13 cellular contexts compared by ENCODE assay signal in the genomic region with DNA sequence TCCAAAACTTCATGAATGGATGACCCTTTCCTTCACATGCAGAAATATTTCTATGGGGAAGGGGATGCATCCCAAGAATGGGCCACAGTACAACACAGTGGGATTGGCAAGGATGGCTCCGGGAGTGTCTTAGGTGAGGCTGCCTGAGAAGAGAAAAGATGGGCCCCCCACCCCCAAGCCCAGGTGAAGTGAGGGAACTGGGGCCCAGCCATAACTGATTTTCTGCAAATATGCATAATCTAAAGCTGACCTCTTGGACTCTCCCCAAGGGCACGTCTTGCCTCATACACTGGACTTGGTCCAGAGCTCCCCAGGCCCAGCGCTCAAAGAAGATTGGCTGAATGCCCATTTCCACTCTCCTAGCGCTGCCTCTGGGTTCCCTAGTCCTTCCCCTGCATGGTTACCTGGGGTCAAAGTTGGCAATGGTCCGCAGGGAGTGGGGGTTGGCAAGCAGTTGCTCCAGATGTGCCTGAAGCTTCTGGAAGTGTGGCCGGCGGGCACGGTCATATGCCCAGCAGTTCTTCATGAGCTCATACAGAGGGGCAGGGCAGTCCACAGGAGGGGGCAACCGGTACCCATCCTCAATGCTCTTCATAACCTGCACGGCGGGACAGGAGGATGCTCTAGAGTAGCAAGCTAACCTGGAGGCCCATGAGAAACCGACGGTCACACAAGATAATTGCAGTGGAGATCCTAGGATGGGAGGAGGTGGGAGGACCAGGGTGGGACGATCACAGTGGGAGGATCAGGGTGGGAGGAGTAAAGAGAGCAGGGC. TPM values are rescaled to one million over a fixed set of nuclear protein-coding genes. Genes with fewer than 3 reads are reported as not detected.
DNase-seq lines count a peak whose midpoint lies in the region; ATAC-seq, FAIRE-seq and TF ChIP-seq lines count a peak whose summit lies in the region.
"Had no signal": no experiment of that assay in that cellular context is flagged by ENCODE, and none has a peak within 500 bp of the region (broad histone marks: within the 10 kb centered on the region; RNA-seq: fewer than 3 reads in every experiment).

No MANE protein-coding gene starts in this region.

- no TSS peak for BruUV-seq in PC-3 (replicated peaks; lab: Mats Ljungman, UMichigan)

- 73% methylated on average over 10 of the region's 14 CpGs for WGBS in esophagus muscularis mucosa

- TF ChIP-seq POLR2A in esophagus muscularis mucosa (IDR thresholded peaks at IDR 0.05; ENCODE audit: low read depth) = no peak

- peaks cover 5% of the 10 kb centered on the region for H3K4me1 Mint-ChIP-seq in neural progenitor cell

- no peak overlapping the region for H2AFZ ChIP-seq in PC-3 (ENCODE audit: low read length)
- H2AFZ ChIP-seq in neural progenitor cell (replicated peaks) = no peak overlapping the region

- H3K27me3 ChIP-seq in PC-3 (ENCODE audit: low read length) = no peaks in the 10 kb centered on the region
- no peaks in the 10 kb centered on the region for H3K27me3 ChIP-seq in esophagus muscularis mucosa
- no peaks in the 10 kb centered on the region for H3K27me3 ChIP-seq in neural progenitor cell
- H3K27me3 ChIP-seq: MG63 had no signal

- ATAC-seq in PC-3 = peak; percentile 0
- no peak for ATAC-seq in GM18868 (IDR thresholded peaks at IDR 0.05; ENCODE audit: unreplicated experiment)
- ATAC-seq: natural killer cell had no signal

- H3K36me3 ChIP-seq in PC-3 (ENCODE audit: low read depth, low read length) (peaks cover 13% of the 10 kb centered on the region), esophagus muscularis mucosa (peaks cover 20 to 45% (median 36%) of the 10 kb centered on the region in 4 donors), neural progenitor cell (no peaks in the 10 kb centered on the region)

- H4K20me1 ChIP-seq in PC-3 (ENCODE audit: low read length) (no peaks in the 10 kb centered on the region), neural progenitor cell (ENCODE audit: low read depth) (peaks cover 9% of the 10 kb centered on the region)

- TF ChIP-seq CTCF in PC-3 (conservative IDR thresholded peaks at IDR 0.05; ENCODE audit: low read depth, low read length) (no peak), esophagus muscularis mucosa (IDR thresholded peaks at IDR 0.05) (no peak), neural progenitor cell (IDR thresholded peaks at IDR 0.05) (no peak)

- no peak overlapping the region for H3K4me3 Mint-ChIP-seq in neural progenitor cell
- H3K4me3 Mint-ChIP-seq: natural killer cell had no signal

- TF ChIP-seq EP300 in esophagus muscularis mucosa (IDR thresholded peaks at IDR 0.05) = no peak

- H3K4me2 ChIP-seq in PC-3 (ENCODE audit: low read length) (no peak overlapping the region), neural progenitor cell (no peak overlapping the region)

- H3K79me2 ChIP-seq in PC-3 (ENCODE audit: low read length) (no peaks in the 10 kb centered on the region), neural progenitor cell (ENCODE audit: low read depth) (no peaks in the 10 kb centered on the region)

- intact Hi-C loops in PC-3 (cut with micrococcal nuclease) = no loop called here
- intact Hi-C loops in esophagus muscularis mucosa (cut with DNase I) = no loop called here

- no peak for FAIRE-seq in RCC 7860 (lab: Jason Lieb, UNC)
- FAIRE-seq: TTC549 had no signal

- H3K27ac ChIP-seq in PC-3 (ENCODE audit: low read length) (no peak overlapping the region), esophagus muscularis mucosa (replicated peaks in 1 of 4) (peak overlapping the region; percentile 100), neural progenitor cell (no peak overlapping the region)
- H3K27ac ChIP-seq: C4-2B had no signal

- H3K4me1 ChIP-seq in PC-3 (ENCODE audit: insufficient read depth, low read length) = no peaks in the 10 kb centered on the region
- peaks cover 46 to 76% (median 71%) of the 10 kb centered on the region in 4 donors for H3K4me1 ChIP-seq in esophagus muscularis mucosa
- no peaks in the 10 kb centered on the region for H3K4me1 ChIP-seq in neural progenitor cell

- H3F3A ChIP-seq in PC-3 (ENCODE audit: low read length, unreplicated experiment) (no peaks in the 10 kb centered on the region), neural progenitor cell (ENCODE audit: low read depth) (no peaks in the 10 kb centered on the region)

- no peaks in the 10 kb centered on the region for H3K9me2 ChIP-seq in PC-3 (replicated peaks; ENCODE audit: low read length)

- peaks cover 7% of the 10 kb centered on the region for H3K27me3 Mint-ChIP-seq in neural progenitor cell (ENCODE audit: insufficient read depth, low read depth)

- peaks cover 4% of the 10 kb centered on the region for H3K9me3 Mint-ChIP-seq in neural progenitor cell
- H3K9me3 Mint-ChIP-seq: natural killer cell had no signal

- H3K4me3 ChIP-seq in PC-3 (ENCODE audit: low read length) (no peak overlapping the region), esophagus muscularis mucosa (no peak overlapping the region), neural progenitor cell (no peak overlapping the region)
- H3K4me3 ChIP-seq: MG63 had no signal

- H3K9ac ChIP-seq in PC-3 (ENCODE audit: low read length) = no peak overlapping the region
- no peak overlapping the region for H3K9ac ChIP-seq in neural progenitor cell

- DNase-seq in EH (ENCODE audit: low read depth) (peak; percentile 48), PC-3 (no peak), esophagus muscularis mucosa (ENCODE audit: extremely low spot score) (no peak), neural progenitor cell (ENCODE audit: low spot score) (no peak), cerebellar cortex (ENCODE audit: low spot score) (no peak), NCI-H1436 treated with DMSO at 0.1 percent for 48 hours (lab: John Stamatoyannopoulos, UW) (no peak), RCC 7860 (ENCODE audit: low spot score) (no peak)
- DNase-seq: MG63, natural killer cell had no signal

- no peaks in the 10 kb centered on the region for H3K9me3 ChIP-seq in PC-3 (ENCODE audit: low read length)
- no peaks in the 10 kb centered on the region for H3K9me3 ChIP-seq in esophagus muscularis mucosa
- no peaks in the 10 kb centered on the region for H3K9me3 ChIP-seq in neural progenitor cell (ENCODE audit: low read depth)
- H3K9me3 ChIP-seq: MG63 had no signal

- H3K27ac Mint-ChIP-seq in neural progenitor cell = peak overlapping the region; percentile 66
- H3K27ac Mint-ChIP-seq: natural killer cell had no signal

- H3K36me3 Mint-ChIP-seq in neural progenitor cell = peaks cover 26% of the 10 kb centered on the region
- H3K36me3 Mint-ChIP-seq: natural killer cell had no signal

- POLR2A ChIA-PET in PC-3 (lab: Charles Lee; ENCODE audit: unreplicated experiment) = interaction anchor here (0.6 kb wide), 1 partner anchor 62 kb away, joined by 3 read pairs; no protein-coding TSS in a partner anchor

- CTCF ChIA-PET in PC-3 (lab: Charles Lee) = no interaction called here

RNA-seq across cellular contexts. Expression of a gene that starts 12.3 kb away (rescaled TPM):
- total RNA-seq in PC-3 (2014; rRNA removed) (103 and 108 TPM in 2 replicates), esophagus muscularis mucosa (100 to 1,000 TPM; 186 to 469 (median 245) TPM), neural progenitor cell (ENCODE audit: low replicate concordance) (5.2 and 21.5 TPM in 2 replicates)

RNA-seq across cellular contexts. Expression of a gene that starts 15.2 kb away (rescaled TPM):
- 43.9 and 46.4 TPM in 2 replicates for total RNA-seq in PC-3 (2014; rRNA removed)
- total RNA-seq in esophagus muscularis mucosa = under 1 TPM in 2 of 4 donors, not detected in 2; 0.17 to 0.23 TPM
- total RNA-seq in neural progenitor cell (ENCODE audit: low replicate concordance) = 4.1 and 6.0 TPM in 2 replicates

RNA-seq across cellular contexts. Expression of a gene that starts 30.9 kb away (rescaled TPM):
- total RNA-seq in PC-3 (2014; rRNA removed) = 6.9 and 7.7 TPM in 2 replicates
- 1 to 10 TPM in 3 of 4 donors, under 1 TPM in 1; 0.42 to 2.0 (median 1.3) TPM for total RNA-seq in esophagus muscularis mucosa
- 20.1 and 46.5 TPM in 2 replicates for total RNA-seq in neural progenitor cell (ENCODE audit: low replicate concordance)

RNA-seq across cellular contexts. Expression of a gene that starts 49.8 kb away (rescaled TPM):
- total RNA-seq in PC-3 (2014; rRNA removed) (not detected in 2 replicates), esophagus muscularis mucosa (under 1 TPM in 1 of 4 donors, not detected in 3; 0.34 TPM), neural progenitor cell (ENCODE audit: low replicate concordance) (not detected in 2 replicates)
- total RNA-seq: epithelial cell of proximal tubule had no signal

Comparison
In these comparisons a context has a peak if more than half of its experiments do, and no peak if none do; other contexts are left out.
1. H3K27ac ChIP-seq: peak in esophagus muscularis mucosa (4 of 4); none in PC-3 (single experiment) and neural progenitor cell (single experiment).